In genomic region chr9:37753489-37754190, GRCh38 we compare ENCODE assay signal across 8 cellular contexts. TPM values are rescaled to one million over a fixed set of nuclear protein-coding genes. Genes with fewer than 3 reads are reported as not detected.
DNase-seq lines count a peak whose midpoint lies in the region; ATAC-seq, FAIRE-seq and TF ChIP-seq lines count a peak whose summit lies in the region.

A gene with protein sequence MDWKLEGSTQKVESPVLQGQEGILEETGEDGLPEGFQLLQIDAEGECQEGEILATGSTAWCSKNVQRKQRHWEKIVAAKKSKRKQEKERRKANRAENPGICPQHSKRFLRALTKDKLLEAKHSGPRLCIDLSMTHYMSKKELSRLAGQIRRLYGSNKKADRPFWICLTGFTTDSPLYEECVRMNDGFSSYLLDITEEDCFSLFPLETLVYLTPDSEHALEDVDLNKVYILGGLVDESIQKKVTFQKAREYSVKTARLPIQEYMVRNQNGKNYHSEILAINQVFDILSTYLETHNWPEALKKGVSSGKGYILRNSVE (plus strand): TSS chr9:37753805. CDS start chr9:37761932, 8,127 bp downstream.

- H3K4me3 ChIP-seq in keratinocyte (ENCODE audit: control insufficient read depth in 2 of 3, extremely low read depth in 1 of 3, insufficient read depth in 2 of 3, low read depth in 1 of 3, low read length in 3 of 3): peak within 1 kb of the TSS; percentile 76 to 87 (median 85)

- no peaks in the 10 kb centered on the region for H3K27me3 ChIP-seq in keratinocyte (ENCODE audit: control insufficient read depth, extremely low read depth, insufficient read depth, low read length)

- peaks cover 29% of the 10 kb centered on the region for H3K4me1 Mint-ChIP-seq in central memory CD8-positive, alpha-beta T cell

- H2AFZ ChIP-seq in keratinocyte (ENCODE audit: control insufficient read depth, low read length): peak within 1 kb of the TSS; percentile 96

- peak within 1 kb of the TSS; percentile 91 for H3K27ac Mint-ChIP-seq in central memory CD8-positive, alpha-beta T cell (ENCODE audit: low read depth)

- H3K9me3 ChIP-seq in keratinocyte (ENCODE audit: control insufficient read depth, low read depth, low read length): no peaks in the 10 kb centered on the region

- H3K4me2 ChIP-seq in keratinocyte (ENCODE audit: control insufficient read depth, extremely low read depth, insufficient read depth, low read depth, low read length): peak within 1 kb of the TSS; percentile 98

- H3K9me1 ChIP-seq in keratinocyte (ENCODE audit: control insufficient read depth, extremely low read depth, insufficient read depth, low read length): no peaks in the 10 kb centered on the region

- no peaks in the 10 kb centered on the region for H4K20me1 ChIP-seq in keratinocyte (ENCODE audit: control insufficient read depth, extremely low read depth, insufficient read depth, low read length)

- dilution Hi-C loops in keratinocyte (cut with MboI; ENCODE audit: extremely low pct_ligation_motif_present, low sequenced_read_pairs): no loop called here

- peaks cover 12% of the 10 kb centered on the region for H3K79me2 ChIP-seq in keratinocyte (ENCODE audit: control insufficient read depth, insufficient read depth, low read length)

- peaks cover 8% of the 10 kb centered on the region for H3K4me1 ChIP-seq in keratinocyte (ENCODE audit: control insufficient read depth, extremely low read depth, insufficient read depth, low read length)

- ATAC-seq in HG02973 (IDR thresholded peaks at IDR 0.05; ENCODE audit: unreplicated experiment): peak; percentile 83
- ATAC-seq in central memory CD8-positive, alpha-beta T cell (replicated peaks; ENCODE audit: extremely low read depth, poor library complexity, severe bottlenecking): peak; percentile 86

- no peak for TF ChIP-seq CTCF in keratinocyte (optimal IDR thresholded peaks at IDR 0.05 in 1 of 3, IDR thresholded peaks at IDR 0.05 in 1 of 3, conservative IDR thresholded peaks at IDR 0.05 in 1 of 3; ENCODE audit: extremely low read depth in 1 of 3, insufficient read depth in 2 of 3, low read length in 3 of 3)

- peak; percentile 65 for DNase-seq in NCI-H1436 (lab: John Stamatoyannopoulos, UW)
- DNase-seq in NCI-H1436 treated with DMSO at 0.1 percent for 48 hours (lab: John Stamatoyannopoulos, UW): no peak
- peak; percentile 44 for DNase-seq in NCI-H2171 (lab: John Stamatoyannopoulos, UW)
- peak; percentile 32 for DNase-seq in activated CD4-positive, CD25-positive, alpha-beta regulatory T cell treated with anti-CD3 and anti-CD28 coated beads, Interleukin-2, amount 50 U/mL, for 16 hours (ENCODE audit: low read depth, low spot score)
- DNase-seq in central memory CD8-positive, alpha-beta T cell (ENCODE audit: low spot score in 2 of 2): peak; percentile 32 to 35
- DNase-seq in keratinocyte (ENCODE audit: low read depth, low spot score): no peak
- DNase-seq in stimulated activated CD4-positive, alpha-beta T cell treated with anti-CD3 and anti-CD28 coated beads, Interleukin-15, amount 100 ng/mL, for 1 hour (ENCODE audit: low read depth in 1 of 2, low spot score in 1 of 2): peak; percentile 40 to 64

- peak; percentile 41 for FAIRE-seq in keratinocyte (lab: Jason Lieb, UNC)

- H3K27ac ChIP-seq in keratinocyte (ENCODE audit: control insufficient read depth, insufficient read depth, low read length): peak within 1 kb of the TSS; percentile 76

- H3K9me3 Mint-ChIP-seq in central memory CD8-positive, alpha-beta T cell: no peaks in the 10 kb centered on the region

- no peaks in the 10 kb centered on the region for H3K36me3 ChIP-seq in keratinocyte (ENCODE audit: control insufficient read depth in 2 of 2, extremely low read depth in 1 of 2, insufficient read depth in 2 of 2, low read length in 2 of 2)

- H3K36me3 Mint-ChIP-seq in central memory CD8-positive, alpha-beta T cell (ENCODE audit: insufficient read depth): peaks cover 6% of the 10 kb centered on the region

- peak within 1 kb of the TSS; percentile 82 for H3K9ac ChIP-seq in keratinocyte (ENCODE audit: control insufficient read depth, extremely low read depth, insufficient read depth, low read length)

- H3K27me3 Mint-ChIP-seq in central memory CD8-positive, alpha-beta T cell: no peaks in the 10 kb centered on the region

- H3K4me3 Mint-ChIP-seq in central memory CD8-positive, alpha-beta T cell: peak within 1 kb of the TSS; percentile 82

RNA-seq across cellular contexts. Expression of the gene that starts here (rescaled TPM):
- polyA plus RNA-seq in keratinocyte: 4.0 to 6.9 TPM (median 6.8 TPM) in 3 replicates
- polyA plus RNA-seq in keratinocyte (2011; ENCODE audit: low read depth): 6.0 TPM
- 4.1 and 6.3 TPM in 2 replicates for polyA plus RNA-seq in keratinocyte (2011; cell fraction: cytosol; rRNA removed)
- polyA plus RNA-seq in keratinocyte (2011; cell fraction: nucleus; rRNA removed): 7.0 and 7.1 TPM in 2 replicates
- 4.1 and 4.7 TPM in 2 replicates for polyA plus RNA-seq in keratinocyte (2012; ENCODE audit: low replicate concordance)
- 0.89 to 4.5 TPM (median 3.6 TPM) in 3 replicates for polyA minus RNA-seq in keratinocyte
- polyA minus RNA-seq in keratinocyte (2011; cell fraction: cytosol; rRNA and poly(A)+ RNA removed): 1.3 TPM
- 1.3 and 2.1 TPM in 2 replicates for polyA minus RNA-seq in keratinocyte (2011; cell fraction: nucleus; rRNA and poly(A)+ RNA removed)

Comparison
In these comparisons a context has a peak if more than half of its experiments do, and no peak if none do; other contexts are left out.
1. DNase-seq: peak in NCI-H1436 (single experiment), NCI-H2171 (single experiment), activated CD4-positive, CD25-positive, alpha-beta regulatory T cell treated with anti-CD3 and anti-CD28 coated beads, Interleukin-2, amount 50 U/mL, for 16 hours (single experiment), central memory CD8-positive, alpha-beta T cell (2 of 2) and stimulated activated CD4-positive, alpha-beta T cell treated with anti-CD3 and anti-CD28 coated beads, Interleukin-15, amount 100 ng/mL, for 1 hour (2 of 2); none in NCI-H1436 treated with DMSO at 0.1 percent for 48 hours (single experiment) and keratinocyte (single experiment).